18 cellular contexts compared by ENCODE assay signal in the genomic region with DNA sequence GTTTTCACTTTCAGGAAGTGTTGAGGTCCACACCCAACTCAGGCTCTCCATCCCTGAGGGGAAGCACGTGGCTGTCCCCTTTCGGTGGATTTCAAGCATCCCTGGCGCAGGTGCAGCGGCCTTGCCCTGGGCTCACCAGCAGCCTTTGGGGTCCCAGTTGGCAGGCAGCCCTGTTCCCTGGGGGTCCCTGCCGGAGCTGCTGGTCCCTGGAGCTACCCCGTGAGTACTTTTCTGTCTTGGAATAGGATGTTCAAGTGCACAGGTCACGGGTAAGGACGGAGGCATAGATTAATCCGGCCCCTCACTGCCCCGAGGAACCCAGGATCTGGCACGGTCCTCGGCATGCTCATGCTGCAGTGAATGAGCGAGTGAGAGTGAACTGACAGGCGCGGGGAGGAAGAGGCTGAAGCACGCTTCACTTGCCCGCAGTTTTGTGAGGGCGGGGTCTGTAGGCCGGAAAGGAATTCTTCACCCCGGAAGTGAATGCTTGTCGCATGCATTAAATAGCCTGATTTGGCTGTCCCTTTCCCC.
DNase-seq lines count a peak whose midpoint lies in the region; ATAC-seq and TF ChIP-seq lines count a peak whose summit lies in the region.
"Had no signal": no experiment of that assay in that cellular context is flagged by ENCODE, and none has a peak within 500 bp of the region (broad histone marks: within the 10 kb centered on the region; RNA-seq: fewer than 3 reads in every experiment).

No MANE protein-coding gene starts in this region.

- H3K4me1 ChIP-seq in SK-N-SH (ENCODE audit: control insufficient read depth in 1 of 2, insufficient read depth in 2 of 2, low read depth in 1 of 2, low read length in 1 of 2) (no peaks in the 10 kb centered on the region; a peak in 2 of 4 replicates), uterus (peaks cover 4 to 6% of the 10 kb centered on the region in 2 donors)

- no peak overlapping the region for H3K27ac ChIP-seq in SK-N-SH (ENCODE audit: low read depth in 2 of 2, low read length in 1 of 2)
- peak overlapping the region; percentile 76 to 83 for H3K27ac ChIP-seq in uterus

- H3K4me3 Mint-ChIP-seq in chondrocyte (ENCODE audit: unreplicated experiment) = no peak overlapping the region
- no peak overlapping the region for H3K4me3 Mint-ChIP-seq in neural crest cell
- no peak overlapping the region for H3K4me3 Mint-ChIP-seq in stimulated activated naive CD8-positive, alpha-beta T cell treated with anti-CD3 and anti-CD28 coated beads, Interleukin-15, amount 100 ng/mL, for 72 hours
- H3K4me3 Mint-ChIP-seq: activated T-cell treated with anti-CD3 and anti-CD28 coated beads, Interleukin-2, amount 50 U/mL, for 72 hours had no signal

- H3K27me3 ChIP-seq in SK-N-SH (ENCODE audit: insufficient read depth) = no peaks in the 10 kb centered on the region
- no peaks in the 10 kb centered on the region for H3K27me3 ChIP-seq in uterus

- intact Hi-C loops in uterus (cut with DNase I; ENCODE audit: low total_unique reads) = no loop called here

- WGBS in SK-N-SH (ENCODE audit: low lambda C conversion rate) = 61% methylated on average over 13 of the region's 21 CpGs

- H3K4me1 Mint-ChIP-seq in chondrocyte (ENCODE audit: low read depth) (peaks cover 45% of the 10 kb centered on the region), neural crest cell (peaks cover 18% of the 10 kb centered on the region)
- no peaks in the 10 kb centered on the region for H3K4me1 Mint-ChIP-seq in stimulated activated naive CD8-positive, alpha-beta T cell treated with anti-CD3 and anti-CD28 coated beads, Interleukin-15, amount 100 ng/mL, for 72 hours

- no peaks in the 10 kb centered on the region for H4K20me1 ChIP-seq in SK-N-SH (ENCODE audit: insufficient read depth)

- H3K36me3 ChIP-seq in SK-N-SH (replicated peaks in 1 of 2; ENCODE audit: control insufficient read depth in 1 of 2, insufficient read depth in 2 of 2, low read length in 1 of 2) = no peaks in the 10 kb centered on the region
- H3K36me3 ChIP-seq in uterus = no peaks in the 10 kb centered on the region

- H3F3A ChIP-seq in SK-N-SH (replicated peaks; ENCODE audit: insufficient read depth) = peaks cover 18% of the 10 kb centered on the region

- TF ChIP-seq EP300 in SK-N-SH (IDR thresholded peaks at IDR 0.05; ENCODE audit: borderline replicate concordance in 1 of 2, low read depth in 1 of 2, low read length in 1 of 2) = no peak

- no peaks in the 10 kb centered on the region for H3K36me3 Mint-ChIP-seq in chondrocyte (ENCODE audit: low read depth)
- H3K36me3 Mint-ChIP-seq in neural crest cell (ENCODE audit: low read depth) = peaks cover 8% of the 10 kb centered on the region

- POLR2A ChIA-PET in SK-N-SH (lab: Yijun Ruan, JAX) = no interaction called here

- CTCF ChIA-PET in SK-N-SH (lab: Yijun Ruan, JAX) = no interaction called here

- TF ChIP-seq POLR2A in uterus (IDR thresholded peaks at IDR 0.05) = no peak

- H3K9ac ChIP-seq in SK-N-SH = no peak overlapping the region

- DNase-seq in SK-N-SH = no peak
- DNase-seq in chondrocyte (ENCODE audit: low spot score) = no peak
- DNase-seq in neural crest cell (ENCODE audit: low read depth, low spot score) = no peak
- DNase-seq in uterus = peak; percentile 23 to 43
- no peak for DNase-seq in NCI-H2227 treated with DMSO at 0.1 percent for 48 hours (lab: John Stamatoyannopoulos, UW)
- no peak for DNase-seq in stimulated activated naive CD8-positive, alpha-beta T cell treated with anti-CD3 and anti-CD28 coated beads, Interleukin-15, amount 100 ng/mL, for 72 hours
- DNase-seq: 8988T; activated CD4-positive, alpha-beta T cell treated with anti-CD3 and anti-CD28 coated beads, Interleukin-2, amount 50 U/mL, for 1 hour; activated T-cell treated with anti-CD3 and anti-CD28 coated beads, Interleukin-2, amount 50 U/mL, for 72 hours; dermis blood vessel endothelial cell; H7; kidney glomerular epithelial cell; NCI-H1105 treated with DMSO at 0.1 percent for 48 hours; PC-3; stimulated activated naive CD8-positive, alpha-beta T cell treated with anti-CD3 and anti-CD28 coated beads, Interleukin-15, Interleukin-2, amounts not matched to agents 100 U/mL and 50 U/mL, for 24 hours; T-helper 2 cell had no signal

- peak overlapping the region; percentile 28; the same call in 1 of the 2 replicates for H3K4me2 ChIP-seq in SK-N-SH

- ATAC-seq in SK-N-SH treated with all-trans-retinoic acid at 6 μM for 48 hours = no peak
- no peak for ATAC-seq in HG02970 (IDR thresholded peaks at IDR 0.05; ENCODE audit: low FRiP score, unreplicated experiment)
- no peak for ATAC-seq in stimulated activated naive CD8-positive, alpha-beta T cell treated with anti-CD3 and anti-CD28 coated beads, Interleukin-15, amount 100 ng/mL, for 72 hours
- ATAC-seq: activated T-cell treated with anti-CD3 and anti-CD28 coated beads, Interleukin-2, amount 50 U/mL, for 72 hours; PC-3; stimulated activated naive CD8-positive, alpha-beta T cell treated with anti-CD3 and anti-CD28 coated beads, Interleukin-15, Interleukin-2, amounts not matched to agents 100 U/mL and 50 U/mL, for 24 hours had no signal

- TF ChIP-seq RAD21 in SK-N-SH (IDR thresholded peaks at IDR 0.05; ENCODE audit: low read length) = no peak

- no peak overlapping the region; the same call in 1 of the 2 replicates for H2AFZ ChIP-seq in SK-N-SH (ENCODE audit: low read depth)

- no peaks in the 10 kb centered on the region for H3K9me2 ChIP-seq in SK-N-SH

- H3K27ac Mint-ChIP-seq in chondrocyte (ENCODE audit: unreplicated experiment) (peak overlapping the region; percentile 73), neural crest cell (ENCODE audit: unreplicated experiment) (peak overlapping the region; percentile 43)
- no peak overlapping the region for H3K27ac Mint-ChIP-seq in stimulated activated naive CD8-positive, alpha-beta T cell treated with anti-CD3 and anti-CD28 coated beads, Interleukin-15, amount 100 ng/mL, for 72 hours
- H3K27ac Mint-ChIP-seq: activated T-cell treated with anti-CD3 and anti-CD28 coated beads, Interleukin-2, amount 50 U/mL, for 72 hours had no signal

- H3K9me3 Mint-ChIP-seq in chondrocyte (ENCODE audit: low read depth) = peaks cover 5% of the 10 kb centered on the region
- peaks cover 3% of the 10 kb centered on the region for H3K9me3 Mint-ChIP-seq in neural crest cell
- H3K9me3 Mint-ChIP-seq in stimulated activated naive CD8-positive, alpha-beta T cell treated with anti-CD3 and anti-CD28 coated beads, Interleukin-15, amount 100 ng/mL, for 72 hours = peaks cover 5 to 6% of the 10 kb centered on the region in 2 donors

- H3K79me2 ChIP-seq in SK-N-SH (ENCODE audit: insufficient read depth) = no peaks in the 10 kb centered on the region

- H3K4me3 ChIP-seq in SK-N-SH (ENCODE audit: low read depth in 2 of 2, low read length in 1 of 2) (no peak overlapping the region), uterus (peak overlapping the region in 1 of 2 donors; percentile 27)

- TF ChIP-seq CTCF in SK-N-SH (IDR thresholded peaks at IDR 0.05) = no peak
- TF ChIP-seq CTCF in chondrocyte (IDR thresholded peaks at IDR 0.05) = no peak
- no peak for TF ChIP-seq CTCF in neural crest cell (conservative IDR thresholded peaks at IDR 0.05)
- no peak for TF ChIP-seq CTCF in uterus (IDR thresholded peaks at IDR 0.05)

- H3K9me3 ChIP-seq in SK-N-SH (no peaks in the 10 kb centered on the region), uterus (no peaks in the 10 kb centered on the region)

- no peaks in the 10 kb centered on the region for H3K27me3 Mint-ChIP-seq in chondrocyte (ENCODE audit: low read depth)
- no peaks in the 10 kb centered on the region for H3K27me3 Mint-ChIP-seq in neural crest cell (ENCODE audit: low read depth)
- no peaks in the 10 kb centered on the region for H3K27me3 Mint-ChIP-seq in stimulated activated naive CD8-positive, alpha-beta T cell treated with anti-CD3 and anti-CD28 coated beads, Interleukin-15, amount 100 ng/mL, for 72 hours

TF ChIP-seq in SK-N-SH, 30 proteins besides CTCF, POLR2A, EP300 and RAD21:
- TF ChIP-seq TEAD4 (IDR thresholded peaks at IDR 0.05; ENCODE audit: borderline replicate concordance, insufficient read depth) (no peak), SMC3 (IDR thresholded peaks at IDR 0.05; ENCODE audit: low read depth, low read length) (no peak), NRF1 (IDR thresholded peaks at IDR 0.05; ENCODE audit: low read depth, low read length) (no peak), GABPA (IDR thresholded peaks at IDR 0.05; ENCODE audit: low read depth) (no peak), POLR2AphosphoS5 (IDR thresholded peaks at IDR 0.05; ENCODE audit: low read depth, low read length) (no peak), FOXM1 (IDR thresholded peaks at IDR 0.05; ENCODE audit: low read depth) (no peak)

TF ChIP-seq in SK-N-SH treated with all-trans-retinoic acid at 6 μM for 48 hours, 23 proteins besides CTCF, POLR2A, EP300 and RAD21 (continues in another document):
- no peak for TF ChIP-seq GLIS3 (CRISPR knock-in tag; IDR thresholded peaks at IDR 0.05)
- TF ChIP-seq, protein P1, sequence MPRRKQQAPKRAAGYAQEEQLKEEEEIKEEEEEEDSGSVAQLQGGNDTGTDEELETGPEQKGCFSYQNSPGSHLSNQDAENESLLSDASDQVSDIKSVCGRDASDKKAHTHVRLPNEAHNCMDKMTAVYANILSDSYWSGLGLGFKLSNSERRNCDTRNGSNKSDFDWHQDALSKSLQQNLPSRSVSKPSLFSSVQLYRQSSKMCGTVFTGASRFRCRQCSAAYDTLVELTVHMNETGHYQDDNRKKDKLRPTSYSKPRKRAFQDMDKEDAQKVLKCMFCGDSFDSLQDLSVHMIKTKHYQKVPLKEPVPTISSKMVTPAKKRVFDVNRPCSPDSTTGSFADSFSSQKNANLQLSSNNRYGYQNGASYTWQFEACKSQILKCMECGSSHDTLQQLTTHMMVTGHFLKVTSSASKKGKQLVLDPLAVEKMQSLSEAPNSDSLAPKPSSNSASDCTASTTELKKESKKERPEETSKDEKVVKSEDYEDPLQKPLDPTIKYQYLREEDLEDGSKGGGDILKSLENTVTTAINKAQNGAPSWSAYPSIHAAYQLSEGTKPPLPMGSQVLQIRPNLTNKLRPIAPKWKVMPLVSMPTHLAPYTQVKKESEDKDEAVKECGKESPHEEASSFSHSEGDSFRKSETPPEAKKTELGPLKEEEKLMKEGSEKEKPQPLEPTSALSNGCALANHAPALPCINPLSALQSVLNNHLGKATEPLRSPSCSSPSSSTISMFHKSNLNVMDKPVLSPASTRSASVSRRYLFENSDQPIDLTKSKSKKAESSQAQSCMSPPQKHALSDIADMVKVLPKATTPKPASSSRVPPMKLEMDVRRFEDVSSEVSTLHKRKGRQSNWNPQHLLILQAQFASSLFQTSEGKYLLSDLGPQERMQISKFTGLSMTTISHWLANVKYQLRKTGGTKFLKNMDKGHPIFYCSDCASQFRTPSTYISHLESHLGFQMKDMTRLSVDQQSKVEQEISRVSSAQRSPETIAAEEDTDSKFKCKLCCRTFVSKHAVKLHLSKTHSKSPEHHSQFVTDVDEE (CRISPR knock-in tag; IDR thresholded peaks at IDR 0.05) = no peak
- no peak for TF ChIP-seq SNAI2 (CRISPR knock-in tag; IDR thresholded peaks at IDR 0.05)
- no peak for TF ChIP-seq TCF4 (CRISPR knock-in tag; IDR thresholded peaks at IDR 0.05; ENCODE audit: borderline replicate concordance)
- no peak for TF ChIP-seq CSDC2 (CRISPR knock-in tag; IDR thresholded peaks at IDR 0.05)
- TF ChIP-seq RARB (CRISPR knock-in tag; IDR thresholded peaks at IDR 0.05) = no peak
- TF ChIP-seq ISL1 (CRISPR knock-in tag; IDR thresholded peaks at IDR 0.05) = no peak
- no peak for TF ChIP-seq ZNF70 (CRISPR knock-in tag; IDR thresholded peaks at IDR 0.05)
- no peak for TF ChIP-seq BACH2 (CRISPR knock-in tag; IDR thresholded peaks at IDR 0.05; ENCODE audit: borderline replicate concordance)

Comparison
In these comparisons a context has a peak if more than half of its experiments do, and no peak if none do; other contexts are left out.
1. DNase-seq: peak in uterus (2 of 2); none in SK-N-SH (single experiment), chondrocyte (single experiment), neural crest cell (single experiment), NCI-H2227 treated with DMSO at 0.1 percent for 48 hours (single experiment) and stimulated activated naive CD8-positive, alpha-beta T cell treated with anti-CD3 and anti-CD28 coated beads, Interleukin-15, amount 100 ng/mL, for 72 hours (0 of 2).
2. H3K27ac ChIP-seq: peak in uterus (2 of 2); none in SK-N-SH (0 of 2).
3. H3K27ac Mint-ChIP-seq: peak in chondrocyte (single experiment) and neural crest cell (single experiment); none in stimulated activated naive CD8-positive, alpha-beta T cell treated with anti-CD3 and anti-CD28 coated beads, Interleukin-15, amount 100 ng/mL, for 72 hours (0 of 2).